ENCODE assay signal across 9 cellular contexts in the genomic region with DNA sequence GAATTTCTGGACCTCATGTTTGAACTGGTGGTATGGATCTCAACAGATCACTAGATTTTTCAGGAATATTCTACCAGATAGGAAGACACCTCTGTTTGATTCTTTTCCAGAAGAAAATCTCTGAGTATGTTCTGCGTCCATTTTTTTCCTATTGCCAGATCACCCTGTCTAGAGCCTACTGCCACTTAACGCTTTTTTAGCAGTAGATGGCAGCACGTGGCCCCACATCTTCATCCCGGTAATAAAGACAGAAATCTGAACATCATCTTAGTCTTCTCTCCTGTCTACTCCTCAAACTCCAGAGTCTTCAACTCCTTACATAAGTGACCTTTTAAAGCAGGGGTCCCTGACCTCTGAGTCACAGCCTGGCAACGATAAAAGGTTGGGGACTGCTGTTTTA.
DNase-seq lines count a peak whose midpoint lies in the region; ATAC-seq, FAIRE-seq and TF ChIP-seq lines count a peak whose summit lies in the region.
"Had no signal": no experiment of that assay in that cellular context is flagged by ENCODE, and none has a peak within 500 bp of the region (broad histone marks: within the 10 kb centered on the region; RNA-seq: fewer than 3 reads in every experiment).

No MANE protein-coding gene starts in this region.

- no peaks in the 10 kb centered on the region for H3K4me1 ChIP-seq in DND-41 (ENCODE audit: insufficient read depth, low read length)
- H3K4me1 ChIP-seq in HAP-1, result no peaks in the 10 kb centered on the region

- H3K4me3 ChIP-seq in DND-41 (ENCODE audit: low read depth in 1 of 2, low read length in 2 of 2) (no peak overlapping the region), HAP-1 (no peak overlapping the region)

- DNase-seq in DND-41, result no peak
- peak; percentile 30 to 38 for DNase-seq in HAP-1 (ENCODE audit: low spot score in 2 of 2)
- DNase-seq in RCC 7860 (ENCODE audit: low spot score), result peak; percentile 17
- DNase-seq in iris pigment epithelial cell (ENCODE audit: low read depth), result peak; percentile 20

- H3K27ac ChIP-seq in DND-41 (ENCODE audit: low read length), result no peak overlapping the region

- TF ChIP-seq CTCF in DND-41 (IDR thresholded peaks at IDR 0.05; ENCODE audit: borderline replicate concordance, extremely low read depth, low read length, poor library complexity, severe bottlenecking), result peak; percentile 8

- no peak overlapping the region for H3K4me2 ChIP-seq in DND-41 (ENCODE audit: insufficient read depth, low read length)

- in situ Hi-C loops in HAP-1 (cut with MboI; ENCODE audit: low sequenced_read_pairs), result loop anchor here (25.0 kb wide), 1 partner anchor 117 kb away; no protein-coding TSS in a partner anchor

- no peaks in the 10 kb centered on the region for H3K79me2 ChIP-seq in DND-41 (ENCODE audit: insufficient read depth, low read length)

- no peaks in the 10 kb centered on the region for H3K27me3 ChIP-seq in DND-41 (ENCODE audit: insufficient read depth, low read length, poor library complexity)
- no peaks in the 10 kb centered on the region for H3K27me3 ChIP-seq in HAP-1 (ENCODE audit: low read depth)

- no peak overlapping the region for H3K9ac ChIP-seq in DND-41 (ENCODE audit: low read depth, low read length)

- H3K36me3 ChIP-seq in DND-41 (ENCODE audit: insufficient read depth, low read length), result no peaks in the 10 kb centered on the region
- H3K36me3 ChIP-seq in HAP-1 (replicated peaks), result no peaks in the 10 kb centered on the region

- ATAC-seq in DND-41 (ENCODE audit: insufficient read depth, low read depth) (no peak), GM21619 (IDR thresholded peaks at IDR 0.05; ENCODE audit: unreplicated experiment) (no peak), GM18907 (IDR thresholded peaks at IDR 0.05; ENCODE audit: unreplicated experiment) (no peak), HG02623 (IDR thresholded peaks at IDR 0.05; ENCODE audit: unreplicated experiment) (no peak), HG02571 (IDR thresholded peaks at IDR 0.05; ENCODE audit: unreplicated experiment) (no peak)

- H3K9me3 ChIP-seq in DND-41 (ENCODE audit: insufficient read depth, low read length, severe bottlenecking), result no peaks in the 10 kb centered on the region
- H3K9me3 ChIP-seq in HAP-1, result no peaks in the 10 kb centered on the region

- H4K20me1 ChIP-seq in DND-41 (ENCODE audit: insufficient read depth, low read length), result no peaks in the 10 kb centered on the region

- no peak for FAIRE-seq in RCC 7860 (lab: Jason Lieb, UNC)
- FAIRE-seq: endometrium had no signal

- H2AFZ ChIP-seq in DND-41 (ENCODE audit: low read depth, low read length), result no peak overlapping the region
